In the genomic region with DNA sequence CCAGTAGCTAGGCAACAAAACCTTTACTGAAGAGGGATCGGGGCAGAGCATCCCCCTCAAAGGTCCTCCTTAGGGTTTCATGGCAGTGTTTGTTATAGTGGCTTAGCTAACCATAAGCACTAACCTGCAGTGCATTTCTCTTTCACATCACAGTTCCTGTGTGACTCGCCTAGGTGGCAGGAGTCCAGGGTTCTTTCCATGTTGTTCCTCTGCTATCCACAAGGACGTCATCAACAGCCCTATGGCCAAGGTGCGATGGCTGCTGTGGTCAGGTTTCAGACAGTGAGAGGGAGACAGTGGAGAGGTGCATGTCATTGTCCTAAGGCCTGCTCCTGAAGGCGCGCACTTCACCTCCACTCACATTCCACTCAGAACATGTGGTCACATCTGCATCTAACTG, we compare ENCODE assay signal across 19 cellular contexts. TPM values are rescaled to one million over a fixed set of nuclear protein-coding genes. Genes with fewer than 3 reads are reported as not detected.
A peak's percentile ranks its signal among the peaks of the same experiment; 100 is the strongest.
DNase-seq lines count a peak whose midpoint lies in the region; TF ChIP-seq lines count a peak whose summit lies in the region.
"Had no signal": no experiment of that assay in that cellular context is flagged by ENCODE, and none has a peak within 500 bp of the region (broad histone marks: within the 10 kb centered on the region; RNA-seq: fewer than 3 reads in every experiment).

No MANE protein-coding gene starts in this region.

- H4K20me1 ChIP-seq in GM23248 (ENCODE audit: insufficient read depth) (no peaks in the 10 kb centered on the region), smooth muscle cell (ENCODE audit: low read depth) (no peaks in the 10 kb centered on the region)

- no peaks in the 10 kb centered on the region; the same call in 1 of the 2 replicates for H3K27me3 ChIP-seq in GM23248 (replicated peaks; ENCODE audit: insufficient read depth)
- no peaks in the 10 kb centered on the region for H3K27me3 ChIP-seq in MG63
- H3K27me3 ChIP-seq in smooth muscle cell (ENCODE audit: low read depth): peaks cover 20% of the 10 kb centered on the region

- 39 to 41% methylated on average over 6 of the region's 6 CpGs for WGBS in GM23248 (ENCODE audit: low coverage in 1 of 2, low lambda C conversion rate in 2 of 2, missing lambda C conversion rate in 2 of 2), 2 experiments
- 89% methylated on average over 6 of the region's 6 CpGs for WGBS in smooth muscle cell (ENCODE audit: low lambda C conversion rate)

- H3K36me3 Mint-ChIP-seq in immature natural killer cell: no peaks in the 10 kb centered on the region
- H3K36me3 Mint-ChIP-seq: activated naive CD4-positive, alpha-beta T cell treated with anti-CD3 and anti-CD28 coated beads, Interleukin-2, amount 50 U/mL, for 24 hours; CD14-positive monocyte; memory B cell had no signal

- H3K79me2 ChIP-seq in GM23248 (ENCODE audit: insufficient read depth): no peaks in the 10 kb centered on the region
- no peaks in the 10 kb centered on the region for H3K79me2 ChIP-seq in smooth muscle cell (ENCODE audit: low read depth)

- H3K9me3 ChIP-seq in GM23248 (ENCODE audit: low read depth) (no peaks in the 10 kb centered on the region), MG63 (no peaks in the 10 kb centered on the region), smooth muscle cell (replicated peaks; ENCODE audit: low read depth) (no peaks in the 10 kb centered on the region)
- H3K9me3 ChIP-seq: prostate gland had no signal

- H3K9me3 Mint-ChIP-seq in immature natural killer cell: peaks cover 0 to 2% (median 0%) of the 10 kb centered on the region in 6 donors
- H3K9me3 Mint-ChIP-seq: activated naive CD4-positive, alpha-beta T cell treated with anti-CD3 and anti-CD28 coated beads, Interleukin-2, amount 50 U/mL, for 24 hours; CD14-positive monocyte; nephron had no signal

- H3K4me3 Mint-ChIP-seq in immature natural killer cell: no peak overlapping the region
- H3K4me3 Mint-ChIP-seq: activated naive CD4-positive, alpha-beta T cell treated with anti-CD3 and anti-CD28 coated beads, Interleukin-2, amount 50 U/mL, for 24 hours; CD14-positive monocyte; HFFc6; memory B cell; nephron had no signal

- H3K9ac ChIP-seq in GM23248 (no peak overlapping the region), smooth muscle cell (ENCODE audit: low read depth) (no peak overlapping the region)

- peaks cover 0 to 3% (median 2%) of the 10 kb centered on the region in 3 donors for H3K27me3 Mint-ChIP-seq in immature natural killer cell (ENCODE audit: low read depth in 3 of 3)
- H3K27me3 Mint-ChIP-seq: activated naive CD4-positive, alpha-beta T cell treated with anti-CD3 and anti-CD28 coated beads, Interleukin-2, amount 50 U/mL, for 24 hours; memory B cell had no signal

- H2AFZ ChIP-seq in GM23248 (no peak overlapping the region), smooth muscle cell (ENCODE audit: low read depth) (no peak overlapping the region)

- no peaks in the 10 kb centered on the region for H3K9me2 ChIP-seq in GM23248 (ENCODE audit: insufficient read depth)

- in situ Hi-C loops in GM23248 (cut with MboI): no loop called here

- no peaks in the 10 kb centered on the region for H3K4me1 ChIP-seq in GM23248 (ENCODE audit: insufficient read depth)
- peaks cover 5% of the 10 kb centered on the region for H3K4me1 ChIP-seq in smooth muscle cell (ENCODE audit: low read depth)
- H3K4me1 ChIP-seq: prostate gland had no signal

- no peaks in the 10 kb centered on the region for H3K4me1 Mint-ChIP-seq in immature natural killer cell
- H3K4me1 Mint-ChIP-seq: activated naive CD4-positive, alpha-beta T cell treated with anti-CD3 and anti-CD28 coated beads, Interleukin-2, amount 50 U/mL, for 24 hours; CD14-positive monocyte; memory B cell; nephron had no signal

- H3K4me2 ChIP-seq in GM23248 (ENCODE audit: unreplicated experiment): no peak overlapping the region
- no peak overlapping the region for H3K4me2 ChIP-seq in smooth muscle cell

- TF ChIP-seq CTCF in smooth muscle cell (IDR thresholded peaks at IDR 0.05; ENCODE audit: borderline replicate concordance, insufficient read depth, poor library complexity, severe bottlenecking): no peak

- H3K27ac Mint-ChIP-seq in immature natural killer cell: no peak overlapping the region
- H3K27ac Mint-ChIP-seq: activated naive CD4-positive, alpha-beta T cell treated with anti-CD3 and anti-CD28 coated beads, Interleukin-2, amount 50 U/mL, for 24 hours; CD14-positive monocyte; HFFc6; memory B cell; nephron had no signal

- H3K36me3 ChIP-seq in GM23248 (ENCODE audit: low read depth) (no peaks in the 10 kb centered on the region), MG63 (no peaks in the 10 kb centered on the region), smooth muscle cell (ENCODE audit: low read depth) (no peaks in the 10 kb centered on the region)
- H3K36me3 ChIP-seq: prostate gland had no signal

- H3F3A ChIP-seq in GM23248 (ENCODE audit: insufficient read depth) (no peaks in the 10 kb centered on the region), smooth muscle cell (ENCODE audit: low read depth) (no peaks in the 10 kb centered on the region)

- DNase-seq in GM23248 (peak; percentile 1), MG63 (peak; percentile 40), amniotic epithelial cell (ENCODE audit: low read depth) (peak; percentile 1), kidney tubule cell (ENCODE audit: low spot score) (peak; percentile 30), immature natural killer cell (no peak), smooth muscle cell (lab: John Stamatoyannopoulos, UW; ENCODE audit: unreplicated experiment) (no peak), mucosa of gallbladder (ENCODE audit: low spot score) (no peak)
- DNase-seq: activated CD4-positive, alpha-beta T cell treated with anti-CD3 and anti-CD28 coated beads, Interleukin-2, amount 50 U/mL, for 48 hours; glutamatergic neuron; HFFc6; NCI-H2081 treated with DMSO at 0.1 percent for 48 hours; RPMI8226 had no signal

- H3K27ac ChIP-seq in GM23248 (no peak overlapping the region), smooth muscle cell (ENCODE audit: low read depth) (no peak overlapping the region)
- H3K27ac ChIP-seq: coronary artery, epithelial cell of prostate, prostate gland had no signal

- H3K4me3 ChIP-seq in GM23248 (no peak overlapping the region), MG63 (no peak overlapping the region), smooth muscle cell (no peak overlapping the region)
- H3K4me3 ChIP-seq: coronary artery, prostate gland had no signal

RNA-seq across cellular contexts. Expression of a gene that starts 38.8 kb away (rescaled TPM):
- not detected in 2 replicates for total RNA-seq in GM23248 (2014; rRNA removed; shearing (Covaris generic))
- not detected in 2 replicates for polyA plus RNA-seq in GM23248 (2016; fragmentation: Nextera tagmentation; extraction: Ambion mirVana)
- 0.35 and 2.5 TPM in 2 replicates for total RNA-seq in MG63 (2014; rRNA removed; shearing (Covaris generic); ENCODE audit: low replicate concordance)
- polyA plus RNA-seq in immature natural killer cell: not detected
- not detected in 2 replicates for total RNA-seq in smooth muscle cell
- not detected in 2 replicates for polyA plus RNA-seq in smooth muscle cell
- 35.6 TPM for total RNA-seq in mucosa of gallbladder
- total RNA-seq: HFFc6 had no signal
- polyA plus RNA-seq: CD14-positive monocyte had no signal

Comparison
In these comparisons a context has a peak if more than half of its experiments do, and no peak if none do; other contexts are left out.
1. DNase-seq: peak in GM23248 (single experiment), MG63 (single experiment), amniotic epithelial cell (single experiment) and kidney tubule cell (single experiment); none in immature natural killer cell (0 of 3), smooth muscle cell (single experiment) and mucosa of gallbladder (single experiment).
2. RNA of a gene that starts 38.8 kb away (total RNA-seq): 35.6 TPM in mucosa of gallbladder (single experiment); 0.35 to 2.5 TPM in MG63, not detected in GM23248 and not detected in smooth muscle cell; every median in the first group is over 10 times any median in the second.